Comparison of ENCODE assay signal across 27 cellular contexts in genomic region chr17:34121311-34121710, GRCh38.
"Had no signal": no experiment of that assay in that cellular context is flagged by ENCODE, and none has a peak within 500 bp of the region (broad histone marks: within the 10 kb centered on the region; RNA-seq: fewer than 3 reads in every experiment).

No MANE protein-coding gene starts in this region.

- H3K27me3 ChIP-seq: right lobe of liver, thyroid gland, tibial nerve, upper lobe of left lung, vagina had no signal

- H3K4me1 Mint-ChIP-seq: nephron progenitor cell; neural crest cell; stimulated activated effector memory CD8-positive, alpha-beta T cell treated with anti-CD3 and anti-CD28 coated beads, Interleukin-12 subunit alpha, Interleukin-12 subunit beta, amount 100 ng/mL, for 72 hours; stimulated activated naive B cell treated with anti-CD40 and anti-IgM and Interleukin-4, amounts not matched to agents 10 μg/mL and 1 μg/mL and 100 μg/mL, for 72 hours had no signal

- H3K4me1 ChIP-seq: pancreas, psoas muscle, right lobe of liver, sigmoid colon, stomach, thyroid gland, tibial nerve, upper lobe of left lung, vagina had no signal

- ATAC-seq: natural killer cell treated with Interleukin-12 subunit alpha and Interleukin-12 subunit beta and Interleukin-15 and Interleukin-18, amount 100 ng/mL, for 72 hours; pancreas; psoas muscle; right cardiac atrium; right lobe of liver; stimulated activated effector memory CD8-positive, alpha-beta T cell treated with anti-CD3 and anti-CD28 coated beads, Interleukin-12 subunit alpha, Interleukin-12 subunit beta, amount 100 ng/mL, for 72 hours; stimulated activated naive B cell treated with anti-CD40 and anti-IgM and Interleukin-4, amounts not matched to agents 10 μg/mL and 1 μg/mL and 100 μg/mL, for 72 hours had no signal

- H3K4me3 Mint-ChIP-seq: natural killer cell treated with Interleukin-12 subunit alpha and Interleukin-12 subunit beta and Interleukin-15 and Interleukin-18, amount 100 ng/mL, for 72 hours; nephron progenitor cell; neural crest cell; stimulated activated effector memory CD8-positive, alpha-beta T cell treated with anti-CD3 and anti-CD28 coated beads, Interleukin-12 subunit alpha, Interleukin-12 subunit beta, amount 100 ng/mL, for 72 hours; stimulated activated naive B cell treated with anti-CD40 and anti-IgM and Interleukin-4, amounts not matched to agents 10 μg/mL and 1 μg/mL and 100 μg/mL, for 72 hours; stimulated activated naive CD8-positive, alpha-beta T cell treated with anti-CD3 and anti-CD28 coated beads, Interleukin-15, Interleukin-2, amounts not matched to agents 100 ng/mL and 50 ng/mL, for 24 hours had no signal

- H3K36me3 Mint-ChIP-seq: natural killer cell treated with Interleukin-12 subunit alpha and Interleukin-12 subunit beta and Interleukin-15 and Interleukin-18, amount 100 ng/mL, for 72 hours; stimulated activated effector memory CD8-positive, alpha-beta T cell treated with anti-CD3 and anti-CD28 coated beads, Interleukin-12 subunit alpha, Interleukin-12 subunit beta, amount 100 ng/mL, for 72 hours; stimulated activated naive B cell treated with anti-CD40 and anti-IgM and Interleukin-4, amounts not matched to agents 10 μg/mL and 1 μg/mL and 100 μg/mL, for 72 hours had no signal

- H3K9me3 Mint-ChIP-seq: natural killer cell treated with Interleukin-12 subunit alpha and Interleukin-12 subunit beta and Interleukin-15 and Interleukin-18, amount 100 ng/mL, for 72 hours; nephron progenitor cell; neural crest cell; stimulated activated effector memory CD8-positive, alpha-beta T cell treated with anti-CD3 and anti-CD28 coated beads, Interleukin-12 subunit alpha, Interleukin-12 subunit beta, amount 100 ng/mL, for 72 hours; stimulated activated naive CD8-positive, alpha-beta T cell treated with anti-CD3 and anti-CD28 coated beads, Interleukin-15, Interleukin-2, amounts not matched to agents 100 ng/mL and 50 ng/mL, for 24 hours had no signal

- H3K27ac Mint-ChIP-seq: natural killer cell treated with Interleukin-12 subunit alpha and Interleukin-12 subunit beta and Interleukin-15 and Interleukin-18, amount 100 ng/mL, for 72 hours; nephron progenitor cell; stimulated activated effector memory CD8-positive, alpha-beta T cell treated with anti-CD3 and anti-CD28 coated beads, Interleukin-12 subunit alpha, Interleukin-12 subunit beta, amount 100 ng/mL, for 72 hours; stimulated activated naive B cell treated with anti-CD40 and anti-IgM and Interleukin-4, amounts not matched to agents 10 μg/mL and 1 μg/mL and 100 μg/mL, for 72 hours; stimulated activated naive CD8-positive, alpha-beta T cell treated with anti-CD3 and anti-CD28 coated beads, Interleukin-15, Interleukin-2, amounts not matched to agents 100 ng/mL and 50 ng/mL, for 24 hours had no signal

- H3K9me3 ChIP-seq: neutrophil, pancreas, psoas muscle, right lobe of liver, sigmoid colon, stomach, thoracic aorta, thyroid gland, tibial nerve, upper lobe of left lung, vagina had no signal

- FAIRE-seq: pancreas, small intestine, urothelium cell line had no signal

- H3K4me3 ChIP-seq: pancreas, psoas muscle, right lobe of liver, sigmoid colon, stomach, thoracic aorta, thyroid gland, tibial nerve, upper lobe of left lung, vagina had no signal

- H3K27ac ChIP-seq: neutrophil, pancreas, psoas muscle, right lobe of liver, sigmoid colon, stomach, thoracic aorta, thyroid gland, tibial nerve, upper lobe of left lung, vagina had no signal

- H3K36me3 ChIP-seq: neutrophil, pancreas, right lobe of liver, sigmoid colon, stomach, thoracic aorta, thyroid gland, tibial nerve, upper lobe of left lung, vagina had no signal

- DNase-seq: nephron progenitor cell; nucleus accumbens; pancreas; psoas muscle; right cardiac atrium; right lobe of liver; sigmoid colon; small intestine; stimulated activated CD4-positive, alpha-beta T cell treated with anti-CD3 and anti-CD28 coated beads, Interleukin-15, amount 100 ng/mL, for 24 hours; stimulated activated CD4-positive, alpha-beta T cell treated with anti-CD3 and anti-CD28 coated beads, Interleukin-2, amount 100 ng/mL, for 24 hours; stimulated activated CD4-positive, alpha-beta T cell treated with anti-CD3 and anti-CD28 coated beads, Interleukin-2, amount 100 ng/mL, for 48 hours; stimulated activated CD4-positive, alpha-beta T cell treated with anti-CD3 and anti-CD28 coated beads, Interleukin-4, amount 100 ng/mL, for 24 hours; stimulated activated naive B cell treated with anti-CD40 and anti-IgM and Interleukin-4, amounts not matched to agents 10 μg/mL and 1 μg/mL and 100 μg/mL, for 72 hours; stimulated activated naive CD4-positive, alpha-beta T cell treated with Interleukin-2 at 50 U/mL for 16 hours; stomach; thyroid gland; trophoblast cell; upper lobe of left lung had no signal
